Comparison of ENCODE assay signal across 11 cellular contexts in the genomic region with DNA sequence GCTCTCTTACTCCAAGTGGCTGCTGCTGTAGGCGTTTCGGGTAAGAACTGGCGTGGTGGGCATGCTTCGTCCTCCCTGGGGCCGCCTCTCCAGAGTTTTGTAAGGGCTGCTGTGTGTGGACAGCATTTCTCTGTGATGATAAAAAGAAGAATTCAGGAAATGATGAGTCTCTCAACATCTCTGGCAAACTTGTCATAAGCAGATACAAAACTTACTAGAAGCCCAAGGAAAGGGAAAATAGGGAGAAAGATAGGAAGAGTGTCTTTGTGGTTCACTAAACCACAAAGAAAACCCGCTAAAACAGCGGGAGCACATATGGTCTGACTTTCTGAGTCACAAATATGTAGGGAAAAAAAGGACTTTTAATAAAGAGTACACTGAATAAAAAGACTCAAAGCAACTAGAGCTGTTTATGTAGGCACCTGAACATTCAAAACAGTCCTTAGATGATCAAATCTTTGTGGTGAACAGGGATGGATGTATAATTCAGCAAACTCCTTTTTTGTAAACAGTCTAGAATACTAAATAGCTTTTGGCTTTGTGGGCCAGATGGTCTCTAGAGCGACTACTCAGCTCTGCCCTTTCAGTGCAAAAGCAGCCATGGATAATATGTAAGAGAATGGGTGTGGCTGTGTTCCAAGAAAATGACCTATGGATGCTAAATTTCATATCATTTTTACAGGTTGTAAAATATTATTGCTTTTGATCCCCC.
A peak's percentile ranks its signal among the peaks of the same experiment; 100 is the strongest.
DNase-seq lines count a peak whose midpoint lies in the region.
"Had no signal": no experiment of that assay in that cellular context is flagged by ENCODE, and none has a peak within 500 bp of the region (broad histone marks: within the 10 kb centered on the region; RNA-seq: fewer than 3 reads in every experiment).

No MANE protein-coding gene starts in this region.

- H3K4ac ChIP-seq in neuronal stem cell (ENCODE audit: low read length) = no peak overlapping the region

- peak; percentile 73 for DNase-seq in DMS 273 (lab: John Stamatoyannopoulos, UW; ENCODE audit: unreplicated experiment)
- DNase-seq in LHCN-M2 (ENCODE audit: low read depth) = peak; percentile 76
- DNase-seq in neuronal stem cell (ENCODE audit: low spot score) = no peak
- DNase-seq in NCI-H524 treated with DMSO at 0.1 percent for 48 hours (lab: John Stamatoyannopoulos, UW) = no peak
- DNase-seq in activated CD8-positive, alpha-beta memory T cell treated with anti-CD3 and anti-CD28 coated beads, Interleukin-2, amount 50 U/mL, for 4 hours = no peak
- DNase-seq in NCI-H2081 (lab: John Stamatoyannopoulos, UW) = no peak
- no peak for DNase-seq in NOMO-1 treated with DMSO at 0.1 percent for 48 hours (lab: John Stamatoyannopoulos, UW; ENCODE audit: unreplicated experiment)
- DNase-seq: activated CD4-positive, alpha-beta T cell treated with anti-CD3 and anti-CD28 coated beads, Interleukin-2, amount 50 U/mL, for 48 hours; effector CD4-positive, alpha-beta T cell; OCI-M1 had no signal

- H3K36me3 ChIP-seq in neuronal stem cell (replicated peaks in 1 of 2; ENCODE audit: control insufficient read depth in 2 of 2, insufficient read depth in 2 of 2, low read length in 2 of 2) = peaks cover 13 to 67% of the 10 kb centered on the region in 2 donors

- no peaks in the 10 kb centered on the region for H3K79me1 ChIP-seq in neuronal stem cell (ENCODE audit: low read depth, low read length)

- H2BK15ac ChIP-seq in neuronal stem cell (ENCODE audit: low read length) = no peak overlapping the region

- H3K27ac ChIP-seq in cingulate gyrus (ENCODE audit: low read depth, low read length) (peak overlapping the region; percentile 86), neuronal stem cell (replicated peaks; ENCODE audit: low read length) (peak overlapping the region; percentile 18)

- H2BK120ac ChIP-seq in neuronal stem cell (ENCODE audit: low read depth, low read length) = no peak overlapping the region

- H3K14ac ChIP-seq in neuronal stem cell (ENCODE audit: low read length) = no peak overlapping the region

- peak overlapping the region; percentile 7 for H2AFZ ChIP-seq in neuronal stem cell (ENCODE audit: low read length)

- no peak overlapping the region for H3K4me2 ChIP-seq in neuronal stem cell (ENCODE audit: insufficient read depth, low read length, poor library complexity, severe bottlenecking)

- H3K9ac ChIP-seq in neuronal stem cell (ENCODE audit: low read depth, low read length, poor library complexity) = no peak overlapping the region

- no peak overlapping the region for H3K18ac ChIP-seq in neuronal stem cell (ENCODE audit: low read length)

- no peak overlapping the region for H2BK12ac ChIP-seq in neuronal stem cell (ENCODE audit: low read length)

- no peak overlapping the region for H2BK5ac ChIP-seq in neuronal stem cell (ENCODE audit: low read length)

- no CpG with 5 or more reads among the region's 8 CpGs for whole genome bisulfite sequencing in neuronal stem cell (ENCODE audit: extremely low coverage in 2 of 2, insufficient read length in 2 of 2, insufficient replicate concordance in 1 of 2), 2 donors

- H3K4me3 ChIP-seq in neuronal stem cell (ENCODE audit: low read length in 2 of 2) = no peak overlapping the region

- H3K23ac ChIP-seq in neuronal stem cell (ENCODE audit: low read depth, low read length, poor library complexity) = no peak overlapping the region

- H4K91ac ChIP-seq in neuronal stem cell (ENCODE audit: low read depth, low read length, poor library complexity) = no peak overlapping the region

- no peaks in the 10 kb centered on the region for H3K27me3 ChIP-seq in neuronal stem cell (ENCODE audit: control insufficient read depth in 3 of 3, insufficient read depth in 3 of 3, low read depth in 1 of 3, low read length in 3 of 3)

- H4K8ac ChIP-seq in neuronal stem cell (ENCODE audit: low read depth, low read length) = no peak overlapping the region

- H3K4me1 ChIP-seq in neuronal stem cell (ENCODE audit: control insufficient read depth in 2 of 2, insufficient read depth in 1 of 2, low read depth in 1 of 2, low read length in 2 of 2) = peaks cover 11 to 17% of the 10 kb centered on the region in 2 donors

- peaks cover 0 to 18% of the 10 kb centered on the region in 2 donors for H3K9me3 ChIP-seq in neuronal stem cell (replicated peaks in 1 of 2; ENCODE audit: control insufficient read depth in 2 of 2, insufficient read depth in 1 of 2, low read depth in 1 of 2, low read length in 2 of 2)

- no peak overlapping the region for H2AK5ac ChIP-seq in neuronal stem cell (ENCODE audit: low read depth, low read length)

Comparison
In these comparisons a context has a peak if more than half of its experiments do, and no peak if none do; other contexts are left out.
1. DNase-seq: peak in DMS 273 (single experiment) and LHCN-M2 (single experiment); none in neuronal stem cell (single experiment), NCI-H524 treated with DMSO at 0.1 percent for 48 hours (single experiment), activated CD8-positive, alpha-beta memory T cell treated with anti-CD3 and anti-CD28 coated beads, Interleukin-2, amount 50 U/mL, for 4 hours (single experiment), NCI-H2081 (0 of 2) and NOMO-1 treated with DMSO at 0.1 percent for 48 hours (single experiment).